Comparison of ENCODE assay signal across 8 cellular contexts in genomic region chr6:35343092-35343834, GRCh38. TPM values are rescaled to one million over a fixed set of nuclear protein-coding genes. Genes with fewer than 3 reads are reported as not detected.
DNase-seq lines count a peak whose midpoint lies in the region; ATAC-seq and TF ChIP-seq lines count a peak whose summit lies in the region.

No MANE protein-coding gene starts in this region.

- H3K9me3 ChIP-seq in iPS DF 6.9 (ENCODE audit: control insufficient read depth, insufficient read depth, low read length): no peaks in the 10 kb centered on the region

- H3K4me3 ChIP-seq in AG09309 (ENCODE audit: control insufficient read depth, low read depth, low read length) (peak overlapping the region; percentile 78), KMS-11 (IDR thresholded peaks at IDR 0.05; ENCODE audit: insufficient read depth, low read depth, low read length) (no peak overlapping the region), iPS DF 6.9 (ENCODE audit: low read length) (peak overlapping the region; percentile 81; the same call in 1 of the 2 replicates), skeletal muscle cell (ENCODE audit: low read depth, low read length) (peak overlapping the region; percentile 87)

- no peak for ATAC-seq in activated naive CD8-positive, alpha-beta T cell treated with anti-CD3 and anti-CD28 coated beads, Interleukin-2, amount 10 ng/mL, durations not matched to agents 7 days and 5 days (ENCODE audit: low read depth)
- ATAC-seq in GM21723 (IDR thresholded peaks at IDR 0.05; ENCODE audit: unreplicated experiment): no peak

- no peaks in the 10 kb centered on the region for H3K9me3 Mint-ChIP-seq in activated naive CD8-positive, alpha-beta T cell treated with anti-CD3 and anti-CD28 coated beads, Interleukin-2, amount 10 ng/mL, durations not matched to agents 7 days and 5 days

- H3K27ac Mint-ChIP-seq in activated naive CD8-positive, alpha-beta T cell treated with anti-CD3 and anti-CD28 coated beads, Interleukin-2, amount 10 ng/mL, durations not matched to agents 7 days and 5 days: peak overlapping the region; percentile 80

- H3K27ac ChIP-seq in KMS-11: no peak overlapping the region
- H3K27ac ChIP-seq in iPS DF 6.9 (ENCODE audit: low read length): no peak overlapping the region

- peak overlapping the region; percentile 52; the same call in 1 of the 2 replicates for H2AFZ ChIP-seq in KMS-11 (ENCODE audit: low read depth)

- no peak for TF ChIP-seq CTCF in AG09309 (IDR thresholded peaks at IDR 0.05; ENCODE audit: control insufficient read depth, insufficient read depth, low read depth, low read length, missing control alignments)
- TF ChIP-seq CTCF in KMS-11 (conservative IDR thresholded peaks at IDR 0.05; ENCODE audit: low read depth, low read length): no peak

- peaks cover 36% of the 10 kb centered on the region for H3K36me3 Mint-ChIP-seq in activated naive CD8-positive, alpha-beta T cell treated with anti-CD3 and anti-CD28 coated beads, Interleukin-2, amount 10 ng/mL, durations not matched to agents 7 days and 5 days

- H3K27me3 Mint-ChIP-seq in activated naive CD8-positive, alpha-beta T cell treated with anti-CD3 and anti-CD28 coated beads, Interleukin-2, amount 10 ng/mL, durations not matched to agents 7 days and 5 days: no peaks in the 10 kb centered on the region

- peak overlapping the region; percentile 97 for H3K4me3 Mint-ChIP-seq in activated naive CD8-positive, alpha-beta T cell treated with anti-CD3 and anti-CD28 coated beads, Interleukin-2, amount 10 ng/mL, durations not matched to agents 7 days and 5 days

- peaks cover 10% of the 10 kb centered on the region for H3K4me1 ChIP-seq in KMS-11 (ENCODE audit: low read depth, poor library complexity, severe bottlenecking)
- no peaks in the 10 kb centered on the region; the same call in 1 of the 2 replicates for H3K4me1 ChIP-seq in iPS DF 6.9 (ENCODE audit: control insufficient read depth, insufficient read depth, low read length)

- H3K4me2 ChIP-seq in KMS-11: peak overlapping the region; percentile 89

- no peaks in the 10 kb centered on the region for H3K36me3 ChIP-seq in KMS-11 (ENCODE audit: insufficient read depth)
- no peaks in the 10 kb centered on the region for H3K36me3 ChIP-seq in iPS DF 6.9 (ENCODE audit: control insufficient read depth, insufficient read depth, low read length)

- H3K9ac ChIP-seq in KMS-11: peak overlapping the region; percentile 50; the same call in 1 of the 2 replicates

- peaks cover 42% of the 10 kb centered on the region for H3K4me1 Mint-ChIP-seq in activated naive CD8-positive, alpha-beta T cell treated with anti-CD3 and anti-CD28 coated beads, Interleukin-2, amount 10 ng/mL, durations not matched to agents 7 days and 5 days

- H3K27me3 ChIP-seq in KMS-11 (ENCODE audit: insufficient read depth, low read depth): no peaks in the 10 kb centered on the region
- no peaks in the 10 kb centered on the region for H3K27me3 ChIP-seq in iPS DF 6.9 (ENCODE audit: control insufficient read depth, insufficient read depth, low read length)

- POLR2A ChIA-PET in activated naive CD8-positive, alpha-beta T cell treated with anti-CD3 and anti-CD28 coated beads, Interleukin-2, amount 10 ng/mL, durations not matched to agents 7 days and 5 days (lab: Charles Lee): interaction anchor here (1.0 to 2.9 kb wide), 4 partner anchors 47 to 125 kb away, joined by 3 to 23 read pairs (median 4); partner anchors contain the start of gene RPL10A

- H3K79me2 ChIP-seq in KMS-11 (ENCODE audit: insufficient read depth, low read depth): no peaks in the 10 kb centered on the region; the same call in 1 of the 2 replicates

- DNase-seq in AG09309 (ENCODE audit: low read depth): no peak
- DNase-seq in activated naive CD8-positive, alpha-beta T cell treated with anti-CD3 and anti-CD28 coated beads, Interleukin-2, amount 10 ng/mL, durations not matched to agents 7 days and 5 days: no peak
- DNase-seq in iPS DF 6.9 (ENCODE audit: low read depth, low spot score): no peak
- DNase-seq in skeletal muscle cell (ENCODE audit: low read depth): no peak
- no peak for DNase-seq in NCI-H2196 (lab: John Stamatoyannopoulos, UW; ENCODE audit: unreplicated experiment)
- DNase-seq in SW 1271 (lab: John Stamatoyannopoulos, UW): no peak

- WGBS in iPS DF 6.9 (ENCODE audit: insufficient coverage, insufficient read length): no CpG with 5 or more reads among the region's 13 CpGs

- no peaks in the 10 kb centered on the region for H4K20me1 ChIP-seq in KMS-11 (ENCODE audit: insufficient read depth)

RNA-seq across cellular contexts. Expression of gene PPARD, which starts 0.9 kb away (rescaled TPM):
- 10 to 100 TPM; 43.0 to 45.9 TPM for total RNA-seq in activated naive CD8-positive, alpha-beta T cell treated with anti-CD3 and anti-CD28 coated beads, Interleukin-2, amount 10 ng/mL, durations not matched to agents 7 days and 5 days

RNA-seq across cellular contexts. Expression of gene DEF6, which starts 45.6 kb away (rescaled TPM):
- 100 to 1,000 TPM; 213 to 216 TPM for total RNA-seq in activated naive CD8-positive, alpha-beta T cell treated with anti-CD3 and anti-CD28 coated beads, Interleukin-2, amount 10 ng/mL, durations not matched to agents 7 days and 5 days
